8 cellular contexts compared by ENCODE assay signal in genomic region chr2:854460-854859, GRCh38.
DNase-seq lines count a peak whose midpoint lies in the region; ATAC-seq and TF ChIP-seq lines count a peak whose summit lies in the region.

No MANE protein-coding gene starts in this region.

- peaks cover 4% of the 10 kb centered on the region for H3K36me3 Mint-ChIP-seq in activated CD4-positive, alpha-beta T cell treated with anti-CD3 and anti-CD28 coated beads, Interleukin-2, amount 10 ng/mL, durations not matched to agents 7 days and 5 days (ENCODE audit: low read depth)

- no peaks in the 10 kb centered on the region for H3K4me1 ChIP-seq in thoracic aorta (ENCODE audit: control insufficient read depth in 1 of 2, low read depth in 2 of 2)

- POLR2A ChIA-PET in activated CD4-positive, alpha-beta T cell treated with anti-CD3 and anti-CD28 coated beads, Interleukin-2, amount 10 ng/mL, durations not matched to agents 7 days and 5 days (lab: Charles Lee), result no interaction called here

- peak; percentile 54 to 58 for DNase-seq in activated CD4-positive, alpha-beta T cell treated with anti-CD3 and anti-CD28 coated beads, Interleukin-2, amount 50 U/mL, for 48 hours
- DNase-seq in activated CD4-positive, alpha-beta T cell treated with anti-CD3 and anti-CD28 coated beads, Interleukin-2, amount 10 ng/mL, durations not matched to agents 7 days and 5 days, result no peak
- DNase-seq in KBM-7 (peak; percentile 20), iPS DF 19.7 (ENCODE audit: low read depth, low spot score) (peak; percentile 30), thoracic aorta (ENCODE audit: low spot score) (no peak), NCI-H774 (lab: John Stamatoyannopoulos, UW) (no peak)
- peak; percentile 69 to 72 for DNase-seq in activated T-cell treated with anti-CD3 and anti-CD28 coated beads, Interleukin-2, amount 50 U/mL, for 48 hours

- no peak overlapping the region for H3K27ac ChIP-seq in thoracic aorta

- no peaks in the 10 kb centered on the region for H3K36me3 ChIP-seq in thoracic aorta

- no peak overlapping the region for H3K4me3 ChIP-seq in thoracic aorta

- H3K27ac Mint-ChIP-seq in activated CD4-positive, alpha-beta T cell treated with anti-CD3 and anti-CD28 coated beads, Interleukin-2, amount 10 ng/mL, durations not matched to agents 7 days and 5 days, result no peak overlapping the region

- H3K27me3 ChIP-seq in thoracic aorta (replicated peaks; ENCODE audit: insufficient read depth), result no peaks in the 10 kb centered on the region

- in situ Hi-C loops in KBM-7 (cut with MboI; ENCODE audit: low pct_unique_long_range_greater_than_20kb, low sequenced_read_pairs), result no loop called here

- no peak for ATAC-seq in thoracic aorta (ENCODE audit: insufficient number of reproducible peaks, low FRiP score, low read depth)
- ATAC-seq in HG03520 (IDR thresholded peaks at IDR 0.05; ENCODE audit: unreplicated experiment), result no peak

- H3K9me3 ChIP-seq in thoracic aorta, result no peaks in the 10 kb centered on the region

- peaks cover 16% of the 10 kb centered on the region for H3K4me1 Mint-ChIP-seq in activated CD4-positive, alpha-beta T cell treated with anti-CD3 and anti-CD28 coated beads, Interleukin-2, amount 10 ng/mL, durations not matched to agents 7 days and 5 days

- peak; percentile 28 for TF ChIP-seq CTCF in thoracic aorta (IDR thresholded peaks at IDR 0.05)

- peaks cover 15% of the 10 kb centered on the region for H3K9me3 Mint-ChIP-seq in activated CD4-positive, alpha-beta T cell treated with anti-CD3 and anti-CD28 coated beads, Interleukin-2, amount 10 ng/mL, durations not matched to agents 7 days and 5 days

- no peaks in the 10 kb centered on the region for H3K27me3 Mint-ChIP-seq in activated CD4-positive, alpha-beta T cell treated with anti-CD3 and anti-CD28 coated beads, Interleukin-2, amount 10 ng/mL, durations not matched to agents 7 days and 5 days

- no peak overlapping the region for H3K4me3 Mint-ChIP-seq in activated CD4-positive, alpha-beta T cell treated with anti-CD3 and anti-CD28 coated beads, Interleukin-2, amount 10 ng/mL, durations not matched to agents 7 days and 5 days

- CTCF ChIA-PET in activated CD4-positive, alpha-beta T cell treated with anti-CD3 and anti-CD28 coated beads, Interleukin-2, amount 10 ng/mL, durations not matched to agents 7 days and 5 days (lab: Charles Lee), result interaction anchor here (0.6 kb wide), 1 partner anchor 173 kb away, joined by 3 read pairs; no protein-coding TSS in a partner anchor

Comparison
In these comparisons a context has a peak if more than half of its experiments do, and no peak if none do; other contexts are left out.
1. DNase-seq: peak in activated CD4-positive, alpha-beta T cell treated with anti-CD3 and anti-CD28 coated beads, Interleukin-2, amount 50 U/mL, for 48 hours (2 of 2), KBM-7 (single experiment), activated T-cell treated with anti-CD3 and anti-CD28 coated beads, Interleukin-2, amount 50 U/mL, for 48 hours (2 of 2) and iPS DF 19.7 (single experiment); none in activated CD4-positive, alpha-beta T cell treated with anti-CD3 and anti-CD28 coated beads, Interleukin-2, amount 10 ng/mL, durations not matched to agents 7 days and 5 days (single experiment), thoracic aorta (single experiment) and NCI-H774 (single experiment).